Comparison of ENCODE assay signal across 8 cellular contexts in the genomic region with DNA sequence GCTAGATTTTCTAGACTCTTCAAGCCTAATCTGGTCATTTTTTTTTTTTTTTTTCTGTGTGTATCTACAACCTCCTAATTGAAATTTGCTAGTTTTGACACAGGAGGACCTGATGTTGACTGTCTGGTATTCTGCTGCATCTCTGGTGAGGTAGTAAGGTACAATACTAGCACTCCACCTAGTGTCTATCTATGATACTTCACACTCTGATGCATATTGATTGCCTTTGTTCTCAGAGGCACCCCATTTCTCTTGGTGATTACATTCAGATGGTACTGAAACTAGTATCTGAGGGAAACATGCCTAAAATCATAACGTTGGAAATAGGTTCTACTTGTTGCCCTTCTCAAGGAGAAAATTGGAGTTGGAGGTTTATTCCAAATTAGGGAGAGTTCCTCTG.
DNase-seq lines count a peak whose midpoint lies in the region; ATAC-seq and TF ChIP-seq lines count a peak whose summit lies in the region.

No MANE protein-coding gene starts in this region.

- H4K20me1 ChIP-seq in Karpas-422 (ENCODE audit: insufficient read depth, low read depth, low read length) (no peaks in the 10 kb centered on the region), OCI-LY7 (ENCODE audit: insufficient read depth, low read length) (no peaks in the 10 kb centered on the region)

- H3K4me1 ChIP-seq in Karpas-422 (ENCODE audit: low read length): no peaks in the 10 kb centered on the region
- H3K4me1 ChIP-seq in OCI-LY7 (ENCODE audit: insufficient read depth, low read length, poor library complexity, severe bottlenecking): no peaks in the 10 kb centered on the region

- H3K9ac ChIP-seq in Karpas-422 (ENCODE audit: low read length): no peak overlapping the region

- POLR2A ChIA-PET in AG04449 (lab: Yijun Ruan, JAX) (no interaction called here), OCI-LY7 (lab: Charles Lee) (no interaction called here)

- intact Hi-C loops in OCI-LY7 (cut with micrococcal nuclease; ENCODE audit: unreplicated experiment): no loop called here

- DNase-seq in AG04449 (ENCODE audit: low read depth, low spot score) (no peak), Karpas-422 (peak; percentile 67), OCI-LY7 (ENCODE audit: low spot score) (no peak), fibroblast of peridontal ligament (ENCODE audit: extremely low read depth) (peak; percentile 59), epidermal melanocyte (ENCODE audit: insufficient read length, low spot score) (no peak)

- BruUV-seq in OCI-LY7 (replicated peaks; lab: Mats Ljungman, UMichigan): no TSS peak

- peaks cover 64% of the 10 kb centered on the region for H3K9me3 ChIP-seq in Karpas-422 (ENCODE audit: low read length)
- H3K9me3 ChIP-seq in OCI-LY7 (ENCODE audit: low read length): 0 out of 2 replicates have a peak, but pooled peaks cover 27% of the 10 kb centered on the region

- H2AFZ ChIP-seq in Karpas-422 (ENCODE audit: low read length) (no peak overlapping the region), OCI-LY7 (ENCODE audit: low read length) (no peak overlapping the region)

- H3K4me2 ChIP-seq in Karpas-422 (ENCODE audit: low read depth, low read length, poor library complexity, severe bottlenecking) (no peak overlapping the region), OCI-LY7 (ENCODE audit: low read length) (no peak overlapping the region)

- no peaks in the 10 kb centered on the region for H3K36me3 ChIP-seq in Karpas-422 (ENCODE audit: insufficient read depth, low read length)
- no peaks in the 10 kb centered on the region for H3K36me3 ChIP-seq in OCI-LY7 (ENCODE audit: insufficient read depth, low read length)

- no peak overlapping the region for H3K4me3 ChIP-seq in AG04449 (ENCODE audit: low read depth, low read length)
- H3K4me3 ChIP-seq in Karpas-422 (ENCODE audit: low read length): no peak overlapping the region
- no peak overlapping the region for H3K4me3 ChIP-seq in OCI-LY7 (ENCODE audit: low read depth, low read length, poor library complexity, severe bottlenecking)

- no peaks in the 10 kb centered on the region for H3K79me2 ChIP-seq in Karpas-422 (ENCODE audit: low read length)
- no peaks in the 10 kb centered on the region for H3K79me2 ChIP-seq in OCI-LY7 (ENCODE audit: insufficient read depth, low read depth, low read length)

- CTCF ChIA-PET in AG04449 (lab: Yijun Ruan, JAX) (no interaction called here), OCI-LY7 (lab: Charles Lee; ENCODE audit: unreplicated experiment) (no interaction called here)

- H3K27me3 ChIP-seq in Karpas-422 (ENCODE audit: low read length): no peaks in the 10 kb centered on the region

- H3K9me2 ChIP-seq in Karpas-422 (replicated peaks; ENCODE audit: insufficient read depth, low read length) (no peaks in the 10 kb centered on the region), OCI-LY7 (ENCODE audit: insufficient read depth, low read length) (no peaks in the 10 kb centered on the region)

- H3K27ac ChIP-seq in Karpas-422 (ENCODE audit: low read length) (no peak overlapping the region), OCI-LY7 (ENCODE audit: low read depth, low read length, poor library complexity, severe bottlenecking) (no peak overlapping the region)

- ATAC-seq in HG02588 (IDR thresholded peaks at IDR 0.05; ENCODE audit: unreplicated experiment) (no peak), GM21786 (IDR thresholded peaks at IDR 0.05; ENCODE audit: unreplicated experiment) (no peak), HG03108 (IDR thresholded peaks at IDR 0.05; ENCODE audit: unreplicated experiment) (no peak)

- TF ChIP-seq CTCF in AG04449 (IDR thresholded peaks at IDR 0.05; ENCODE audit: insufficient read depth, low read length, missing control alignments): peak; percentile 45
- TF ChIP-seq CTCF in OCI-LY7 (conservative IDR thresholded peaks at IDR 0.05; ENCODE audit: low read length): peak; percentile 47; the same call in 1 of the 2 replicates

Comparison
In these comparisons a context has a peak if more than half of its experiments do, and no peak if none do; other contexts are left out.
1. DNase-seq: peak in Karpas-422 (single experiment) and fibroblast of peridontal ligament (single experiment); none in AG04449 (single experiment), OCI-LY7 (single experiment) and epidermal melanocyte (single experiment).